Comparison of ENCODE assay signal across 16 cellular contexts in genomic region chr6:138229663-138230194, GRCh38. TPM values are rescaled to one million over a fixed set of nuclear protein-coding genes. Genes with fewer than 3 reads are reported as not detected.
A peak's percentile ranks its signal among the peaks of the same experiment; 100 is the strongest.
DNase-seq lines count a peak whose midpoint lies in the region; ATAC-seq and TF ChIP-seq lines count a peak whose summit lies in the region.
"Had no signal": no experiment of that assay in that cellular context is flagged by ENCODE, and none has a peak within 500 bp of the region (broad histone marks: within the 10 kb centered on the region; RNA-seq: fewer than 3 reads in every experiment).

No MANE protein-coding gene starts in this region.

- H3K27me3 ChIP-seq in neural cell (ENCODE audit: insufficient read depth, low read depth, low read length) = no peaks in the 10 kb centered on the region
- H3K27me3 ChIP-seq in vagina = no peaks in the 10 kb centered on the region

- DNase-seq in DMS53 (lab: John Stamatoyannopoulos, UW) = peak; percentile 18
- DNase-seq in DMS53 treated with DMSO at 0.1 percent for 48 hours (lab: John Stamatoyannopoulos, UW; ENCODE audit: unreplicated experiment) = no peak
- peak; percentile 16 for DNase-seq in COLO668 (lab: John Stamatoyannopoulos, UW; ENCODE audit: unreplicated experiment)
- DNase-seq in NCI-H69 (lab: John Stamatoyannopoulos, UW) = peak; percentile 58
- no peak for DNase-seq in vagina (ENCODE audit: extremely low spot score in 2 of 2)
- no peak for DNase-seq in dedifferentiated amniotic fluid mesenchymal stem cell (ENCODE audit: extremely low spot score)
- DNase-seq: 8988T; CD8-positive, alpha-beta memory T cell; GM23248; NCI-H2029 treated with DMSO at 0.1 percent for 48 hours; NCI-H226; Right ventricle myocardium superior; SK-N-SH had no signal

- no peaks in the 10 kb centered on the region for H4K20me1 ChIP-seq in neural cell (ENCODE audit: insufficient read depth)

- H3F3A ChIP-seq in neural cell (ENCODE audit: insufficient read depth, low read length, poor library complexity, severe bottlenecking) = no peaks in the 10 kb centered on the region

- no peak for TF ChIP-seq RAD21 in neural cell (conservative IDR thresholded peaks at IDR 0.05)

- H3K79me2 ChIP-seq in neural cell (replicated peaks; ENCODE audit: insufficient read depth, low read length) = no peaks in the 10 kb centered on the region

- TF ChIP-seq EP300 in neural cell (conservative IDR thresholded peaks at IDR 0.05; ENCODE audit: poor library complexity, severe bottlenecking) = no peak

- H3K9me3 ChIP-seq in neural cell (ENCODE audit: low read length) (no peaks in the 10 kb centered on the region), vagina (no peaks in the 10 kb centered on the region)
- H3K9me3 ChIP-seq: SK-N-SH had no signal

- H3K27ac ChIP-seq in neural cell (ENCODE audit: low read length) = no peak overlapping the region
- no peak overlapping the region for H3K27ac ChIP-seq in vagina
- H3K27ac ChIP-seq: GM23248 had no signal

- H3K36me3 ChIP-seq in neural cell (ENCODE audit: insufficient read depth, low read length) (no peaks in the 10 kb centered on the region), vagina (no peaks in the 10 kb centered on the region)

- no peak overlapping the region for H3K9ac ChIP-seq in neural cell (ENCODE audit: low read length)
- H3K9ac ChIP-seq: GM23248, SK-N-SH had no signal

- H3K4me3 ChIP-seq in neural cell (ENCODE audit: low read length) (no peak overlapping the region), vagina (no peak overlapping the region)
- H3K4me3 ChIP-seq: GM23248 had no signal

- H3K4me2 ChIP-seq in neural cell (ENCODE audit: low read length) = no peak overlapping the region
- H3K4me2 ChIP-seq: SK-N-SH had no signal

- ATAC-seq in GM19463 (IDR thresholded peaks at IDR 0.05; ENCODE audit: unreplicated experiment) = no peak

- H2AFZ ChIP-seq in neural cell (ENCODE audit: low read depth, low read length) = no peak overlapping the region
- H2AFZ ChIP-seq: GM23248 had no signal

- intact Hi-C loops in vagina (cut with DNase I) = no loop called here

- H3K4me1 ChIP-seq in vagina = no peaks in the 10 kb centered on the region

- H3K9me2 ChIP-seq in neural cell (ENCODE audit: insufficient read depth, low read length) = no peaks in the 10 kb centered on the region
- H3K9me2 ChIP-seq: SK-N-SH had no signal

- TF ChIP-seq CTCF in neural cell (IDR thresholded peaks at IDR 0.05; ENCODE audit: poor library complexity, severe bottlenecking) (no peak), vagina (IDR thresholded peaks at IDR 0.05) (no peak)

- TF ChIP-seq POLR2A in vagina (IDR thresholded peaks at IDR 0.05) = no peak

TF ChIP-seq in neural cell, 6 proteins besides CTCF, POLR2A, EP300 and RAD21:
- TF ChIP-seq EZH2 (IDR thresholded peaks at IDR 0.05; ENCODE audit: borderline replicate concordance, insufficient read depth, low read length, poor library complexity, severe bottlenecking) (no peak), MXI1 (conservative IDR thresholded peaks at IDR 0.05; ENCODE audit: poor library complexity, severe bottlenecking) (peak; percentile 19)
TF ChIP-seq in neural cell: peak in this region for 1.

RNA-seq across cellular contexts. Expression of gene PBOV1, which starts 11.4 kb away (rescaled TPM):
- not detected in 2 replicates for polyA plus RNA-seq in neural cell
- polyA minus RNA-seq in neural cell = not detected in 2 replicates
- not detected for total RNA-seq in vagina
- total RNA-seq: CD8-positive, alpha-beta memory T cell; GM23248; Right ventricle myocardium superior had no signal
- polyA plus RNA-seq: BJ; CD8-positive, alpha-beta memory T cell; GM23248; SK-N-SH had no signal

Comparison
In these comparisons a context has a peak if more than half of its experiments do, and no peak if none do; other contexts are left out.
1. DNase-seq: peak in DMS53 (single experiment), COLO668 (single experiment) and NCI-H69 (single experiment); none in DMS53 treated with DMSO at 0.1 percent for 48 hours (single experiment), vagina (0 of 2) and dedifferentiated amniotic fluid mesenchymal stem cell (single experiment).